Comparison of ENCODE assay signal across 15 cellular contexts in the genomic region with DNA sequence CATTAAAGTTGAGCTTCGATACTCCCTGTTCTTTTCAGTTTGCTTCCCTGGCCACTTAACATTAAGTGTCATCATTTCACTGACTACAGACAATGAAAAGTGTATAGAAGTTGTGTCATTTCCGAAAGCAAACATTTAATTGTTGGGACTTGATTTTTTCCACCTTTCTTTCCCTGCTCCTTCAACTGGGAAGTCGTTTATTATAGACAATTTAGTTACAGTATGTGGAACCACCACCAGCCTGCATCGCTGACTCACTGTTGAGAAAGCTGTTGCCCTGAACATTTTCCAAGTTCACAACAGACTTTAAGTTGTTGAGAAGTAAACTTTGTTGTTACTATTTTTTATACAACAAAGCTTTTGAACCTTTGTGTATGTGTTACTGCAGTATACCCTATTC.
"Had no signal": no experiment of that assay in that cellular context is flagged by ENCODE, and none has a peak within 500 bp of the region (broad histone marks: within the 10 kb centered on the region; RNA-seq: fewer than 3 reads in every experiment).

No MANE protein-coding gene starts in this region.

- ATAC-seq: activated CD8-positive, alpha-beta memory T cell treated with anti-CD3 and anti-CD28 coated beads, Interleukin-2, amount 10 ng/mL, durations not matched to agents 7 days and 5 days; left colon; lower lobe of right lung; stimulated activated naive B cell treated with anti-CD40 and anti-IgM and Interleukin-4, amounts not matched to agents 10 μg/mL and 1 μg/mL and 100 μg/mL, for 72 hours had no signal

- H3K27me3 ChIP-seq: colonic mucosa, sigmoid colon, spleen, upper lobe of left lung had no signal

- H3K4me3 ChIP-seq: colonic mucosa, lower lobe of right lung, sigmoid colon, spleen, thoracic aorta, upper lobe of left lung had no signal

- DNase-seq: activated CD4-positive, alpha-beta memory T cell treated with anti-CD3 and anti-CD28 coated beads, Interleukin-2, amount 10 ng/mL, durations not matched to agents 7 days and 5 days; activated CD4-positive, alpha-beta T cell treated with anti-CD3 and anti-CD28 coated beads for 48 hours; activated CD4-positive, CD25-positive, alpha-beta regulatory T cell; activated CD8-positive, alpha-beta memory T cell treated with anti-CD3 and anti-CD28 coated beads, Interleukin-2, amount 10 ng/mL, durations not matched to agents 7 days and 5 days; colonic mucosa; left colon; lower lobe of right lung; nephron progenitor cell; nucleus accumbens; sigmoid colon; spleen; stimulated activated CD4-positive, alpha-beta T cell treated with anti-CD3 and anti-CD28 coated beads, Interleukin-4, amount 100 ng/mL, for 4 hours; stimulated activated naive B cell treated with anti-CD40 and anti-IgM and Interleukin-4, amounts not matched to agents 10 μg/mL and 1 μg/mL and 100 μg/mL, for 72 hours; upper lobe of left lung had no signal

- H3K36me3 ChIP-seq: colonic mucosa, lower lobe of right lung, sigmoid colon, spleen, thoracic aorta, upper lobe of left lung had no signal

- H3K4me1 ChIP-seq: colonic mucosa, lower lobe of right lung, sigmoid colon, spleen, upper lobe of left lung had no signal

- H3K27ac ChIP-seq: colonic mucosa, lower lobe of right lung, sigmoid colon, spleen, thoracic aorta, upper lobe of left lung had no signal
